Comparison of ENCODE assay signal across 24 cellular contexts in genomic region chr3:55426486-55426885, GRCh38.
"Had no signal": no experiment of that assay in that cellular context is flagged by ENCODE, and none has a peak within 500 bp of the region (broad histone marks: within the 10 kb centered on the region; RNA-seq: fewer than 3 reads in every experiment).

No MANE protein-coding gene starts in this region.

- H3K36me3 ChIP-seq: adrenal gland, ascending aorta, neural progenitor cell, sigmoid colon, spleen, tibial artery, WERI-Rb-1 had no signal

- H3K4me1 ChIP-seq: adrenal gland, ascending aorta, neural progenitor cell, spleen, tibial artery had no signal

- ATAC-seq: activated T-helper 17 cell treated with anti-CD3 and anti-CD28 coated beads, Interleukin-2, amount 50 U/mL, for 72 hours; left lobe of liver; naive thymus-derived CD8-positive, alpha-beta T cell; stimulated activated naive CD8-positive, alpha-beta T cell treated with anti-CD3 and anti-CD28 coated beads, Interleukin-15, Interleukin-2, amounts not matched to agents 100 U/mL and 50 U/mL, for 24 hours had no signal

- H3K27me3 ChIP-seq: ascending aorta, neural progenitor cell, sigmoid colon, spleen, tibial artery had no signal

- H3K4me2 ChIP-seq: neural progenitor cell had no signal

- H2AFZ ChIP-seq: neural progenitor cell had no signal

- H3K9ac ChIP-seq: neural progenitor cell had no signal

- H3K9me3 ChIP-seq: adrenal gland, ascending aorta, sigmoid colon, tibial artery had no signal

- H3K27ac ChIP-seq: adrenal gland, ascending aorta, neural progenitor cell, sigmoid colon, spleen, tibial artery, WERI-Rb-1 had no signal

- H3K4me3 ChIP-seq: adrenal gland, ascending aorta, lung, neural progenitor cell, sigmoid colon, spleen, tibial artery had no signal

- DNase-seq: activated CD4-positive, alpha-beta T cell treated with anti-CD3 and anti-CD28 coated beads, Interleukin-2, amount 50 U/mL, for 1 hour; activated CD4-positive, CD25-positive, alpha-beta regulatory T cell treated with anti-CD3 and anti-CD28 coated beads, Interleukin-2, amount 50 U/mL, for 72 hours; activated naive CD4-positive, alpha-beta T cell; activated T-cell treated with anti-CD3 and anti-CD28 coated beads, Interleukin-2, amount 50 U/mL, for 1 hour; adrenal gland; dermis blood vessel endothelial cell; effector CD8-positive, alpha-beta T cell; erythroblast; foreskin melanocyte; kidney; naive thymus-derived CD8-positive, alpha-beta T cell; retina; sigmoid colon; spleen; stimulated activated CD4-positive, alpha-beta T cell treated with anti-CD3 and anti-CD28 coated beads, Interleukin-4, amount 100 ng/mL, for 24 hours; stimulated activated naive CD8-positive, alpha-beta T cell treated with anti-CD3 and anti-CD28 coated beads, Interleukin-15, Interleukin-2, amounts not matched to agents 100 U/mL and 50 U/mL, for 24 hours; T-helper 1 cell; tibial artery; WERI-Rb-1 had no signal
